ENCODE assay signal across 8 cellular contexts in the genomic region with DNA sequence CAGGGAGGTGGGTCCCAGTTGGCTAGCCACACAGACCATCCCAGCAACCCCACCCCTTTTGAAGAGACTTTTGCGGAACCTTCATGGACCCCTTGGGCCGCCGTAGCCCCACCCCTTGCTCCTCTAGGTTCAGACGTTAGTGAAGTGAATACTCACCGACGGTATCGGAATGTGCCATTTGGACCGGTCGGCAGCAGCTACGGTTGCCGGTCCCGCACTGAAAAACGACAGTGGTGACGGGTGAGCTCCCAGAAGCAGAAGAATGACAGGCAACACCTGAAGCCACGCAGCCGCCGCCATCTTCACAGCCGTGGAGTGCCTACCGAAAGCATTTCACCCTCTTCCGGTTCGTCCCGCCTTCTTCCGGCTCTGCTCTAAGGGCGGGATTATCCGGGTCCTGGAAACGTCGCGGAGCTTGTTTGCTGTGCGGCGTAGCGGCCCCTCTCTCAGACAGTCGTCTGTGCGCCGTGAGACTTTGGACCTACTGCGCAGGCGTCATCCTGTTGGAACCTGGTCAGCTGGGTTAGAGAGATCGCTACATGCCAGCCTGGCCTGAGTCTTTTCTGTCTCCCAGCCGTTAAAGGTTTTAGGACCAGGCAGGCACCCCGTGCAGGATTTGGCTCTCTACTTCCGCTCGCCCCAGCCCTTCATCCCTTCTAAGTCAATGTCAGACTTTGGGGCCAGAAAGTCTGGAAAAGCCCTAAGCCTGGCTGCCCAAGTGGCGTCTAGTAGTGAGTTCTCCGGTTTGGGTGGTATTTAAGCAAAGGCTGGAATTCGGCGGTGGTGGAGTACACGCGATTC. TPM values are rescaled to one million over a fixed set of nuclear protein-coding genes. Genes with fewer than 3 reads are reported as not detected.
DNase-seq lines count a peak whose midpoint lies in the region; TF ChIP-seq lines count a peak whose summit lies in the region.

TSS of gene GANC (plus strand) at position 103 of the 801 bp plus-strand sequence. CDS start 1,281 bp downstream, outside the sequence.
TSS of gene TMEM87A (minus strand) at position 335 of the 801 bp plus-strand sequence. CDS start at position 300, 35 bp downstream.

- H3K27ac ChIP-seq in effector memory CD4-positive, alpha-beta T cell (ENCODE audit: insufficient read depth, low read length, poor library complexity, severe bottlenecking): peak within 1 kb of the TSS; percentile 96

- no peaks in the 10 kb centered on the region for H3K9me3 ChIP-seq in effector memory CD4-positive, alpha-beta T cell (ENCODE audit: control insufficient read depth, low read length)

- peaks cover 31% of the 10 kb centered on the region for H3K4me1 ChIP-seq in effector memory CD4-positive, alpha-beta T cell (ENCODE audit: control insufficient read depth, insufficient read depth, low read length, poor library complexity, severe bottlenecking)

- no peaks in the 10 kb centered on the region for H3K27me3 ChIP-seq in effector memory CD4-positive, alpha-beta T cell (replicated peaks; ENCODE audit: control insufficient read depth, insufficient read depth, low read length, poor library complexity, severe bottlenecking)

- peak within 1 kb of the TSS; percentile 88 for H3K4me3 ChIP-seq in effector memory CD4-positive, alpha-beta T cell (ENCODE audit: insufficient read depth, low read depth, low read length, poor library complexity, severe bottlenecking)

- POLR2A ChIA-PET in activated CD8-positive, alpha-beta memory T cell treated with anti-CD3 and anti-CD28 coated beads for 36 hours (lab: Charles Lee): interaction anchor here (0.6 to 1.7 kb wide), 4 partner anchors 65 to 648 kb away, joined by 4 to 8 read pairs (median 6); partner anchors contain the start of genes VPS39 and ZNF106

- H3K36me3 ChIP-seq in effector memory CD4-positive, alpha-beta T cell (ENCODE audit: control insufficient read depth, insufficient read depth, low read length): peaks cover 4% of the 10 kb centered on the region

- DNase-seq in CMK (ENCODE audit: low read depth) (peak; percentile 95), GM20000 (ENCODE audit: low spot score) (peak; percentile 89), HT-29 (ENCODE audit: low spot score) (peak; percentile 100), NOMO-1 (lab: John Stamatoyannopoulos, UW; ENCODE audit: unreplicated experiment in 2 of 2) (peak; percentile 95 to 98), lung microvascular endothelial cell (ENCODE audit: low read depth in 2 of 2) (peak; percentile 99)
- DNase-seq in effector memory CD4-positive, alpha-beta T cell: peak; percentile 92 to 96 (median 94)
- DNase-seq in stimulated activated CD4-positive, alpha-beta T cell treated with anti-CD3 and anti-CD28 coated beads, TNF-alpha, amount 100 ng/mL, for 48 hours (ENCODE audit: low read depth in 3 of 3): peak; percentile 91 to 95 (median 93)

- TF ChIP-seq CTCF in GM20000 (IDR thresholded peaks at IDR 0.05; ENCODE audit: extremely low read depth, missing control alignments): no peak

- CTCF ChIA-PET in activated CD8-positive, alpha-beta memory T cell treated with anti-CD3 and anti-CD28 coated beads for 36 hours (lab: Charles Lee): no interaction called here

RNA-seq across cellular contexts. Expression of gene GANC, which starts in this region (rescaled TPM):
- total RNA-seq in HT-29 (2014; rRNA removed; shearing (Covaris generic)): 3.3 and 5.8 TPM in 2 replicates
- 10 to 100 TPM; 18.2 to 20.4 TPM for total RNA-seq in activated CD8-positive, alpha-beta memory T cell treated with anti-CD3 and anti-CD28 coated beads for 36 hours
- 6.3 and 7.3 TPM in 2 replicates for total RNA-seq in lung microvascular endothelial cell

RNA-seq across cellular contexts. Expression of gene TMEM87A, which starts in this region (rescaled TPM):
- 58.2 and 63.8 TPM in 2 replicates for total RNA-seq in HT-29 (2014; rRNA removed; shearing (Covaris generic))
- total RNA-seq in activated CD8-positive, alpha-beta memory T cell treated with anti-CD3 and anti-CD28 coated beads for 36 hours: 10 to 100 TPM; 34.7 to 37.5 TPM
- total RNA-seq in lung microvascular endothelial cell: 39.0 and 54.2 TPM in 2 replicates

Comparison
In these comparisons a context has a peak if more than half of its experiments do, and no peak if none do; other contexts are left out.
1. Peak in every context shown above with its lines: DNase-seq, H3K4me3 ChIP-seq and H3K27ac ChIP-seq.